In the genomic region with DNA sequence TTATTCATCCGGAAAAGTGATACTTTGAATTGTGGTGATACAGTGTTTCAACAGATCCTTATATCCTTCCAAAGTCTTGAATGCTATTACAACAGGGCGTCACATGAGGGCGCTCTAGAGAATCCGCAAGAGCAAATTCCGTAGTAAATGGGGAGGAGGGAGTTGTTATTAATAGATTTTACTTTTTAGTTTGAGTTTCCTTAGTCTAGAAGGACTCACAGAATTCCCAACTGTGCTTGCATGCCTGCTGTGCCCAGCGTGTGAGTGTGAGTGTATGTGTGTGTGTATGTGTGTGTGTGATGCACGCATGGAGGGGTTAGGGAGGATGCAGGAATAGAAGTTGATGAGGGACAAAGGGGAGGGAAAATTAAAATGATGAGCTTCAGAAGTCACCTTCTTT, we compare ENCODE assay signal across 8 cellular contexts.
DNase-seq lines count a peak whose midpoint lies in the region; ATAC-seq and TF ChIP-seq lines count a peak whose summit lies in the region.

No MANE protein-coding gene starts in this region.

- CTCF ChIA-PET in AG04449 (lab: Yijun Ruan, JAX) = interaction anchor here (0.6 to 4.8 kb wide), 62 partner anchors 8 to 488 kb away, joined by 3 to 35 read pairs (median 4); no protein-coding TSS in a partner anchor
- CTCF ChIA-PET in mammary epithelial cell (lab: Charles Lee; ENCODE audit: low non-redundant PET) = interaction anchor here (1.0 kb wide), 1 partner anchor 431 kb away, joined by 5 read pairs; no protein-coding TSS in a partner anchor

- no peaks in the 10 kb centered on the region for H3K27me3 ChIP-seq in mammary epithelial cell (ENCODE audit: insufficient read depth, low read length)

- no peaks in the 10 kb centered on the region for H3K9me3 ChIP-seq in mammary epithelial cell (replicated peaks; ENCODE audit: insufficient read depth, low read length)

- DNase-seq in AG04449 (ENCODE audit: low read depth, low spot score) (no peak), NCI-H69 (lab: John Stamatoyannopoulos, UW) (peak; percentile 70), mammary epithelial cell (peak; percentile 30), kidney glomerular epithelial cell (lab: John Stamatoyannopoulos, UW) (peak; percentile 35), type B pancreatic cell (ENCODE audit: extremely low spot score, unreplicated experiment) (no peak)
- DNase-seq in central memory CD4-positive, alpha-beta T cell = no peak

- WGBS in mammary epithelial cell (ENCODE audit: low coverage, missing lambda C conversion rate) = 37% methylated on average over 7 of the region's 7 CpGs

- TF ChIP-seq CTCF in AG04449 (IDR thresholded peaks at IDR 0.05; ENCODE audit: insufficient read depth, low read length, missing control alignments) = peak; percentile 62
- peak; percentile 66 for TF ChIP-seq CTCF in GM12873 (IDR thresholded peaks at IDR 0.05; ENCODE audit: insufficient read depth, low read depth, low read length, missing control alignments)
- TF ChIP-seq CTCF in mammary epithelial cell (conservative IDR thresholded peaks at IDR 0.05 in 1 of 2, IDR thresholded peaks at IDR 0.05 in 1 of 2; ENCODE audit: extremely low read depth in 1 of 2, insufficient read depth in 1 of 2, low read depth in 1 of 2, low read length in 2 of 2) = peak; percentile 74 to 80
- peak; percentile 94 for TF ChIP-seq CTCF in type B pancreatic cell (conservative IDR thresholded peaks at IDR 0.05)

- no peaks in the 10 kb centered on the region for H3K36me3 ChIP-seq in mammary epithelial cell (ENCODE audit: insufficient read depth, low read length)

- no peaks in the 10 kb centered on the region for H4K20me1 ChIP-seq in mammary epithelial cell (ENCODE audit: insufficient read depth, low read length)

- BruUV-seq in mammary epithelial cell (replicated peaks; lab: Mats Ljungman, UMichigan) = no TSS peak

- no peak overlapping the region for H3K27ac Mint-ChIP-seq in type B pancreatic cell

- no peaks in the 10 kb centered on the region for H3K9me3 Mint-ChIP-seq in type B pancreatic cell

- no peak overlapping the region for H3K27ac ChIP-seq in mammary epithelial cell (ENCODE audit: insufficient read depth, low read depth, low read length)

- no peak overlapping the region for H3K4me2 ChIP-seq in mammary epithelial cell (ENCODE audit: insufficient read depth, low read depth, low read length)

- no peak overlapping the region for H3K9ac ChIP-seq in mammary epithelial cell (ENCODE audit: insufficient read depth, low read length)

- ATAC-seq in GM19397 (IDR thresholded peaks at IDR 0.05; ENCODE audit: unreplicated experiment) = no peak

- dilution Hi-C loops in mammary epithelial cell (cut with HindIII; ENCODE audit: low sequenced_read_pairs) = no loop called here

- in situ Hi-C loops in mammary epithelial cell (cut with MboI; ENCODE audit: low sequenced_read_pairs in 2 of 2) = loop anchor here (5.0 to 10.0 kb wide), 3 partner anchors 281 to 429 kb away; a partner anchor contains a TSS

- H3K4me1 ChIP-seq in mammary epithelial cell (ENCODE audit: insufficient read depth, low read length) = peaks cover 8% of the 10 kb centered on the region

- H3K36me3 Mint-ChIP-seq in type B pancreatic cell = no peaks in the 10 kb centered on the region

- POLR2A ChIA-PET in AG04449 (lab: Yijun Ruan, JAX) = interaction anchor here (0.7 to 1.2 kb wide), 3 partner anchors 92 to 432 kb away, joined by 3 to 4 read pairs (median 3); no protein-coding TSS in a partner anchor

- H3K4me1 Mint-ChIP-seq in type B pancreatic cell (ENCODE audit: unreplicated experiment) = peaks cover 26% of the 10 kb centered on the region

- H2AFZ ChIP-seq in mammary epithelial cell (ENCODE audit: low read depth, low read length) = peak overlapping the region; percentile 13

- no peaks in the 10 kb centered on the region for H3K79me2 ChIP-seq in mammary epithelial cell (ENCODE audit: insufficient read depth, low read length)

- H3K4me3 ChIP-seq in AG04449 (ENCODE audit: low read depth, low read length) (no peak overlapping the region), mammary epithelial cell (replicated peaks in 1 of 3; ENCODE audit: insufficient read depth in 1 of 3, low read depth in 2 of 3, low read length in 3 of 3) (no peak overlapping the region)

- intact Hi-C loops in mammary epithelial cell (cut with micrococcal nuclease) = loop anchor here (1.0 to 5.0 kb wide), 3 partner anchors 285 to 517 kb away; no protein-coding TSS in a partner anchor

- H3K4me3 Mint-ChIP-seq in type B pancreatic cell = no peak overlapping the region

- H3K27me3 Mint-ChIP-seq in type B pancreatic cell = peaks cover 17% of the 10 kb centered on the region

Comparison
In these comparisons a context has a peak if more than half of its experiments do, and no peak if none do; other contexts are left out.
1. DNase-seq: peak in NCI-H69 (single experiment), mammary epithelial cell (single experiment) and kidney glomerular epithelial cell (single experiment); none in AG04449 (single experiment), type B pancreatic cell (single experiment) and central memory CD4-positive, alpha-beta T cell (single experiment).
2. Peak in every context shown above with its lines, with median percentiles within 50 percentile points of each other: CTCF ChIP-seq.